In the genomic region with DNA sequence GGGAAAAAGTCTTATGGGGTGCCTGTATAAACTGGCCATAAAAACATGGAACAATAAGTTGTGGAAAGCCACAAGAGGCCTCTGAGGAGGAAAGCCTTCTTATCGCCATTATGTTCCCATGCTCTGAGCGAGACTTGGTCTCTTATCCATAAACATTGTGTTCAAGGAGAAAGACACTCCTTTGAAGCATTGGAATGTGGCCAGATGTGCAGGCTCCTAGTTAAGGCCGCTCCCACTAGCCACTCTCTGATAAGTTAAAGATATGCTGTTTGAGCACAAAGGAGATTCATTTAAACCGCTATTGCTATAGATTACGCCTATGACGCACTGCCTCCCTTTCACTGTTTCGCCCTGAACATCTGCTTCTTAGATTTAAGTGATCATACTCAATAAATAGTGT, we compare ENCODE assay signal across 13 cellular contexts. TPM values are rescaled to one million over a fixed set of nuclear protein-coding genes. Genes with fewer than 3 reads are reported as not detected.
"Had no signal": no experiment of that assay in that cellular context is flagged by ENCODE, and none has a peak within 500 bp of the region (broad histone marks: within the 10 kb centered on the region; RNA-seq: fewer than 3 reads in every experiment).

No MANE protein-coding gene starts in this region.

RNA-seq across cellular contexts. Expression of a gene that starts 17.8 kb away (rescaled TPM):
- total RNA-seq: stomach, subcutaneous adipose tissue, suprapubic skin, thoracic aorta, thyroid gland, tibial nerve, transverse colon, upper lobe of left lung, upper lobe of right lung, ureter, vagina had no signal
- polyA plus RNA-seq: stomach, urinary bladder had no signal

RNA-seq across cellular contexts. Expression of a gene that starts 46.1 kb away (rescaled TPM):
- total RNA-seq: stomach, subcutaneous adipose tissue, suprapubic skin, thoracic aorta, thyroid gland, tibial nerve, transverse colon, upper lobe of left lung, upper lobe of right lung, ureter, urinary bladder, uterus, vagina had no signal
- polyA plus RNA-seq: stomach, urinary bladder had no signal
